Comparison of ENCODE assay signal across 8 cellular contexts in the genomic region with DNA sequence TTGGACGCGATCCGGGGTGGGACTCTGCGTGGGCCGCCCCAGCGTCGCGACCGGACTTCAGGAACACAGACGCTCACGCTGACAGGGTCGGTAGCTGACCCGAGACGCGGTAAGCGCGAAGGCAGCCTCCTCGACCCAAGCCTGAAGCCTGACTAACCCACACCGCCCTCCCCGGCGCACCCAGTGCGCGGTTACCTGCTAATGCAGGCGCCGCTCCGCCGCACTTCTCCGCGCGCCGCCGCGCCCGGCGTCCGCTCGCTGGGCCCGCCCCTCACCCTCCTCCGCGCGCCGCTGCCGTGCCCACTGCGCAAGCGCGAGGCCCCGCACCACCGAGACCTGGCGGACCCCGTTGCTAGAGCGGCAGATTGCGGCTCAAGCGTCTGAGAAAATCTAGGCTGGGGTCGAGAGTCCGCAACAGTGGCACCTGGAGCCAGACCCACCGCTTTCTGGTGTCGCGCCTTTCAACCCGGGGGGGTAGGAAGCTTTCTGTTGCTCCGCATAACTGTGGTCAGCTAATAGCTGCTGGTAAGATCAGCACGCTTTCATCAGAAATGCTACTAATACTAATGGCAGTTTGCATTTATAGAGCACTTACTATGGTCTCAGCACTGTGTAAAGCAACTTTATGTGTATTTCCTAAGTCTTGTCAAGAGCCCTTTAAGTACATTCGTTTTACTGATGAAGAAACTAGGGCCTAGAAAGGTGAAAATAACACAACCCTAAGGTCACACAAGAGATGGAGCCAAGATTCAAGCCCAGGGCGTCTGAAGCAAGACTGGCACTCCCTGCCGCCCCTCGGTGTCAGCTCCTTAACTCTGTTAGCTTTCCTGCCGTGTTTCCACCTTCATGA. TPM values are rescaled to one million over a fixed set of nuclear protein-coding genes. Genes with fewer than 3 reads are reported as not detected.
DNase-seq lines count a peak whose midpoint lies in the region; ATAC-seq and TF ChIP-seq lines count a peak whose summit lies in the region.

A gene with protein sequence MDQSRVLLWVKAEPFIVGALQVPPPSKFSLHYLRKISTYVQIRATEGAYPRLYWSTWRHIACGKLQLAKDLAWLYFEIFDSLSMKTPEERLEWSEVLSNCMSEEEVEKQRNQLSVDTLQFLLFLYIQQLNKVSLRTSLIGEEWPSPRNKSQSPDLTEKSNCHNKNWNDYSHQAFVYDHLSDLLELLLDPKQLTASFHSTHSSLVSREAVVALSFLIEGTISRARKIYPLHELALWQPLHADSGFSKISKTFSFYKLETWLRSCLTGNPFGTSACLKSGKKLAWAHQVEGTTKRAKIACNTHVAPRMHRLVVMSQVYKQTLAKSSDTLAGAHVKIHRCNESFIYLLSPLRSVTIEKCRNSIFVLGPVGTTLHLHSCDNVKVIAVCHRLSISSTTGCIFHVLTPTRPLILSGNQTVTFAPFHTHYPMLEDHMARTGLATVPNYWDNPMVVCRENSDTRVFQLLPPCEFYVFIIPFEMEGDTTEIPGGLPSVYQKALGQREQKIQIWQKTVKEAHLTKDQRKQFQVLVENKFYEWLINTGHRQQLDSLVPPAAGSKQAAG (minus strand): TSS at position 268 of the 850 bp plus-strand sequence. CDS start 3,010 bp downstream, outside the sequence.

- H3F3A ChIP-seq in GM23338 (replicated peaks; ENCODE audit: low read depth), result peaks cover 2% of the 10 kb centered on the region; the same call in 1 of the 2 replicates

- H3K4me3 ChIP-seq in GM23338, result peak within 1 kb of the TSS; percentile 96
- H3K4me3 ChIP-seq in fibroblast of mammary gland (ENCODE audit: control insufficient read depth, low read depth, low read length), result peak within 1 kb of the TSS; percentile 96

- intact Hi-C loops in activated T-helper 2 cell treated with anti-CD3 and anti-CD28 coated beads, Interferon-gamma antibody, Interleukin-2, Interleukin-4, amounts not matched to agents 10 μg/mL and 5 μg/mL and 100 μg/mL, durations not matched to agents 14 hours and 24 hours and 36 hours (cut with micrococcal nuclease), result no loop called here

- 0 out of 3 replicates have a peak, but pooled peaks cover 3% of the 10 kb centered on the region for H3K36me3 Mint-ChIP-seq in GM23338 (ENCODE audit: low read depth)
- peaks cover 25% of the 10 kb centered on the region for H3K36me3 Mint-ChIP-seq in activated T-helper 2 cell treated with anti-CD3 and anti-CD28 coated beads, Interferon-gamma antibody, Interleukin-2, Interleukin-4, amounts not matched to agents 10 μg/mL and 5 μg/mL and 100 μg/mL, durations not matched to agents 14 hours and 24 hours and 36 hours (ENCODE audit: low read depth)
- H3K36me3 Mint-ChIP-seq in naive thymus-derived CD8-positive, alpha-beta T cell, result peaks cover 0 to 14% (median 4%) of the 10 kb centered on the region in 3 donors
- H3K36me3 Mint-ChIP-seq in stimulated activated naive B cell treated with anti-CD40 and anti-IgM and Interleukin-4, amounts not matched to agents 10 μg/mL and 1 μg/mL and 100 μg/mL, for 72 hours, result peaks cover 9 to 15% of the 10 kb centered on the region in 2 donors

- no peaks in the 10 kb centered on the region for H3K9me2 ChIP-seq in GM23338 (ENCODE audit: insufficient read depth)

- no peaks in the 10 kb centered on the region for H3K27me3 ChIP-seq in GM23338 (ENCODE audit: insufficient read depth)

- H3K36me3 ChIP-seq in GM23338 (ENCODE audit: insufficient read depth), result peaks cover 9% of the 10 kb centered on the region

- peak within 1 kb of the TSS; percentile 80 for H3K4me3 Mint-ChIP-seq in GM23338
- H3K4me3 Mint-ChIP-seq in activated T-helper 2 cell treated with anti-CD3 and anti-CD28 coated beads, Interferon-gamma antibody, Interleukin-2, Interleukin-4, amounts not matched to agents 10 μg/mL and 5 μg/mL and 100 μg/mL, durations not matched to agents 14 hours and 24 hours and 36 hours (ENCODE audit: low read depth), result peak within 1 kb of the TSS; percentile 97
- peak within 1 kb of the TSS; percentile 92 to 97 (median 94) for H3K4me3 Mint-ChIP-seq in naive thymus-derived CD8-positive, alpha-beta T cell
- peak within 1 kb of the TSS; percentile 84 to 90 for H3K4me3 Mint-ChIP-seq in stimulated activated naive B cell treated with anti-CD40 and anti-IgM and Interleukin-4, amounts not matched to agents 10 μg/mL and 1 μg/mL and 100 μg/mL, for 72 hours

- no peaks in the 10 kb centered on the region for H3K9me3 Mint-ChIP-seq in GM23338
- no peaks in the 10 kb centered on the region for H3K9me3 Mint-ChIP-seq in activated T-helper 2 cell treated with anti-CD3 and anti-CD28 coated beads, Interferon-gamma antibody, Interleukin-2, Interleukin-4, amounts not matched to agents 10 μg/mL and 5 μg/mL and 100 μg/mL, durations not matched to agents 14 hours and 24 hours and 36 hours
- H3K9me3 Mint-ChIP-seq in naive thymus-derived CD8-positive, alpha-beta T cell, result no peaks in the 10 kb centered on the region
- no peaks in the 10 kb centered on the region for H3K9me3 Mint-ChIP-seq in stimulated activated naive B cell treated with anti-CD40 and anti-IgM and Interleukin-4, amounts not matched to agents 10 μg/mL and 1 μg/mL and 100 μg/mL, for 72 hours

- peak; percentile 77 for ATAC-seq in GM23338
- ATAC-seq in naive thymus-derived CD8-positive, alpha-beta T cell, result peak; percentile 50 to 60
- peak; percentile 57 to 65 for ATAC-seq in stimulated activated naive B cell treated with anti-CD40 and anti-IgM and Interleukin-4, amounts not matched to agents 10 μg/mL and 1 μg/mL and 100 μg/mL, for 72 hours (replicated peaks)

- peaks cover 7% of the 10 kb centered on the region for H3K27me3 Mint-ChIP-seq in GM23338 (ENCODE audit: insufficient read depth, low read depth, poor library complexity)
- no peaks in the 10 kb centered on the region for H3K27me3 Mint-ChIP-seq in activated T-helper 2 cell treated with anti-CD3 and anti-CD28 coated beads, Interferon-gamma antibody, Interleukin-2, Interleukin-4, amounts not matched to agents 10 μg/mL and 5 μg/mL and 100 μg/mL, durations not matched to agents 14 hours and 24 hours and 36 hours (ENCODE audit: low read depth)
- H3K27me3 Mint-ChIP-seq in naive thymus-derived CD8-positive, alpha-beta T cell, result no peaks in the 10 kb centered on the region
- no peaks in the 10 kb centered on the region for H3K27me3 Mint-ChIP-seq in stimulated activated naive B cell treated with anti-CD40 and anti-IgM and Interleukin-4, amounts not matched to agents 10 μg/mL and 1 μg/mL and 100 μg/mL, for 72 hours

- H4K20me1 ChIP-seq in GM23338 (replicated peaks; ENCODE audit: insufficient read depth), result 0 out of 2 replicates have a peak, but pooled peaks cover 8% of the 10 kb centered on the region

- H3K4me1 ChIP-seq in GM23338 (ENCODE audit: insufficient read depth), result peaks cover 25% of the 10 kb centered on the region

- peak within 1 kb of the TSS; percentile 97 for H2AFZ ChIP-seq in GM23338

- POLR2A ChIA-PET in naive thymus-derived CD8-positive, alpha-beta T cell (lab: Charles Lee), result interaction anchor here (1.3 to 5.6 kb wide), 3 partner anchors 49 to 630 kb away, joined by 4 to 85 read pairs (median 22); partner anchors contain the start of genes EIF4A2 and TRA2B

- DNase-seq in Daoy (ENCODE audit: low read depth) (peak; percentile 95), GM23338 (ENCODE audit: low spot score) (peak; percentile 89), LHCN-M2 (ENCODE audit: low read depth) (peak; percentile 84), RPMI8226 (peak; percentile 92), fibroblast of mammary gland (ENCODE audit: low read depth) (peak; percentile 84)
- DNase-seq in activated T-helper 2 cell treated with anti-CD3 and anti-CD28 coated beads, Interferon-gamma antibody, Interleukin-2, Interleukin-4, amounts not matched to agents 10 μg/mL and 5 μg/mL and 100 μg/mL, durations not matched to agents 14 hours and 24 hours and 36 hours (ENCODE audit: low spot score), result peak; percentile 96
- DNase-seq in naive thymus-derived CD8-positive, alpha-beta T cell, result peak; percentile 88 to 100 (median 96)
- peak; percentile 95 for DNase-seq in stimulated activated naive B cell treated with anti-CD40 and anti-IgM and Interleukin-4, amounts not matched to agents 10 μg/mL and 1 μg/mL and 100 μg/mL, for 72 hours

- peak within 1 kb of the TSS; percentile 94 for H3K27ac Mint-ChIP-seq in GM23338
- H3K27ac Mint-ChIP-seq in activated T-helper 2 cell treated with anti-CD3 and anti-CD28 coated beads, Interferon-gamma antibody, Interleukin-2, Interleukin-4, amounts not matched to agents 10 μg/mL and 5 μg/mL and 100 μg/mL, durations not matched to agents 14 hours and 24 hours and 36 hours, result peak within 1 kb of the TSS; percentile 75
- peak within 1 kb of the TSS; percentile 91 to 98 (median 97) for H3K27ac Mint-ChIP-seq in naive thymus-derived CD8-positive, alpha-beta T cell
- H3K27ac Mint-ChIP-seq in stimulated activated naive B cell treated with anti-CD40 and anti-IgM and Interleukin-4, amounts not matched to agents 10 μg/mL and 1 μg/mL and 100 μg/mL, for 72 hours, result peak within 1 kb of the TSS; percentile 93

- TF ChIP-seq CTCF in GM23338 (conservative IDR thresholded peaks at IDR 0.05; ENCODE audit: low read depth in 2 of 2), result no peak
- TF ChIP-seq CTCF in fibroblast of mammary gland (conservative IDR thresholded peaks at IDR 0.05; ENCODE audit: control insufficient read depth, insufficient read depth, low read depth, low read length), result no peak

- H3K4me2 ChIP-seq in GM23338, result peak within 1 kb of the TSS; percentile 87

- peaks cover 21% of the 10 kb centered on the region for H3K4me1 Mint-ChIP-seq in GM23338
- peaks cover 47% of the 10 kb centered on the region for H3K4me1 Mint-ChIP-seq in activated T-helper 2 cell treated with anti-CD3 and anti-CD28 coated beads, Interferon-gamma antibody, Interleukin-2, Interleukin-4, amounts not matched to agents 10 μg/mL and 5 μg/mL and 100 μg/mL, durations not matched to agents 14 hours and 24 hours and 36 hours (ENCODE audit: low read depth)
- H3K4me1 Mint-ChIP-seq in naive thymus-derived CD8-positive, alpha-beta T cell, result peaks cover 31 to 77% (median 65%) of the 10 kb centered on the region in 4 donors
- peaks cover 25 to 34% of the 10 kb centered on the region in 2 donors for H3K4me1 Mint-ChIP-seq in stimulated activated naive B cell treated with anti-CD40 and anti-IgM and Interleukin-4, amounts not matched to agents 10 μg/mL and 1 μg/mL and 100 μg/mL, for 72 hours

- peaks cover 20% of the 10 kb centered on the region for H3K79me2 ChIP-seq in GM23338 (replicated peaks; ENCODE audit: insufficient read depth)

- H3K27ac ChIP-seq in GM23338 (ENCODE audit: low read depth), result peak within 1 kb of the TSS; percentile 85

TF ChIP-seq in GM23338, 12 proteins besides CTCF, POLR2A, EP300 and RAD21 (continues in another document):
- peak; percentile 89 for TF ChIP-seq POLR2AphosphoS5 (IDR thresholded peaks at IDR 0.05; ENCODE audit: low read depth)

RNA-seq across cellular contexts. Expression of the gene that starts here (rescaled TPM):
- total RNA-seq in Daoy (2014; rRNA removed; shearing (Covaris generic)), result 15.9 and 17.7 TPM in 2 replicates
- total RNA-seq in GM23338 (2014; rRNA removed; shearing (Covaris generic)), result 16.7 and 22.6 TPM in 2 replicates
- polyA plus RNA-seq in GM23338 (2016; fragmentation: Nextera tagmentation; extraction: Ambion mirVana), result 5.8 and 7.3 TPM in 2 replicates
- total RNA-seq in LHCN-M2 (2014; rRNA removed), result 12.6 and 13.2 TPM in 2 replicates
- polyA plus RNA-seq in LHCN-M2 (2012), result 5.4 TPM
- 17.5 and 17.7 TPM in 2 replicates for total RNA-seq in activated T-helper 2 cell treated with anti-CD3 and anti-CD28 coated beads, Interferon-gamma antibody, Interleukin-2, Interleukin-4, amounts not matched to agents 10 μg/mL and 5 μg/mL and 100 μg/mL, durations not matched to agents 14 hours and 24 hours and 36 hours
- 10 to 100 TPM; 17.7 to 21.4 TPM for total RNA-seq in naive thymus-derived CD8-positive, alpha-beta T cell
- 10 to 100 TPM; 11.9 to 22.7 (median 12.2) TPM for polyA plus RNA-seq in naive thymus-derived CD8-positive, alpha-beta T cell

Comparison
In these comparisons a context has a peak if more than half of its experiments do, and no peak if none do; other contexts are left out.
1. Peak in every context shown above with its lines: DNase-seq, ATAC-seq, H3K4me3 ChIP-seq and H3K27ac ChIP-seq.